Comparison of ENCODE assay signal across 2 cellular contexts in the genomic region with DNA sequence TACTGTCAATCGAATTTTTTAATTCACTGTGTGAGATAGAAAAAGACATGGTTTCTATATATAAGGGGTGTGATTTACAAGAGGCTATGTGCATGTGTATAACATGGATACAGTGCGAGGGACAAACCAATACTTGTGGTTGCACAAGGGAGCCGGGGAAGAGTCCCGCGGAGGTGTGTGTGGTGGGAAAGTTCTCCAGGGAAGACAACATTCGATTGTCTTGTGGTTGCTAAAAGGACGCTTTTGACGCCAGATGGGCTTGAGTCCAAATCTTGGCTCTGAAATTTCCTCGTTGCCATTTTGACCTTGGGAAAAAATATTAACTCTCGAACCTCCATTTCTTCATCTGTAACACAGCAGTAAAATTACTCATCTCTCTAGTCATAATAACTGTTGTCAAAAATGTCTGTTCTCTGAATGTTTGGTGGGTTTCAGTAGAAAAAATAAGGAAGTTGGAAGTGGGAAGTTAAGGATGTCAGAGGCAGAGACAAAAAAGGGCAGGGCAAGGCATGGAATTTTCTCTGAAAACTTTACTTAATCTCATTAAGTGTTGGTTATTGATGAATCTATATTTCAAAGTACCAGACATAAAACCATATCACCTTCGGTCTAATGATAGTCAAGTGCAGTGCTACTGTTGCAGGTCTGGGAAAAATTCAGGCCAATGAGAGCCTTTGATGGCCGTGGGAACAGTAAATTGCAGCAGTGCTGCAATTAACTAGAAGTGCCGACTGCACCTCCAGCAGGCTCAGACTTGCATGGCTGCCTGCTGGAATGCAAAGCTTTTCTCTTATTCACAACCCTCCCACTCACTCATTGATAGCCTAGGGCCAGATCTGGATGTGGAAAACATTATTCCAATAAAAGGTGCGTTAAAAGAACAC.
TF ChIP-seq lines count a peak whose summit lies in the region.

No MANE protein-coding gene starts in this region.

TF ChIP-seq in Ishikawa, 13 proteins besides CTCF, POLR2A, EP300 and RAD21 (continued from another document):
- TF ChIP-seq, protein P1, sequence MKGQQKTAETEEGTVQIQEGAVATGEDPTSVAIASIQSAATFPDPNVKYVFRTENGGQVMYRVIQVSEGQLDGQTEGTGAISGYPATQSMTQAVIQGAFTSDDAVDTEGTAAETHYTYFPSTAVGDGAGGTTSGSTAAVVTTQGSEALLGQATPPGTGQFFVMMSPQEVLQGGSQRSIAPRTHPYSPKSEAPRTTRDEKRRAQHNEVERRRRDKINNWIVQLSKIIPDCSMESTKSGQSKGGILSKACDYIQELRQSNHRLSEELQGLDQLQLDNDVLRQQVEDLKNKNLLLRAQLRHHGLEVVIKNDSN (IDR thresholded peaks at IDR 0.05) = no peak

TF ChIP-seq in WTC11, 78 proteins besides CTCF, POLR2A, EP300 and RAD21 (continued from another document):
- TF ChIP-seq, protein P2, sequence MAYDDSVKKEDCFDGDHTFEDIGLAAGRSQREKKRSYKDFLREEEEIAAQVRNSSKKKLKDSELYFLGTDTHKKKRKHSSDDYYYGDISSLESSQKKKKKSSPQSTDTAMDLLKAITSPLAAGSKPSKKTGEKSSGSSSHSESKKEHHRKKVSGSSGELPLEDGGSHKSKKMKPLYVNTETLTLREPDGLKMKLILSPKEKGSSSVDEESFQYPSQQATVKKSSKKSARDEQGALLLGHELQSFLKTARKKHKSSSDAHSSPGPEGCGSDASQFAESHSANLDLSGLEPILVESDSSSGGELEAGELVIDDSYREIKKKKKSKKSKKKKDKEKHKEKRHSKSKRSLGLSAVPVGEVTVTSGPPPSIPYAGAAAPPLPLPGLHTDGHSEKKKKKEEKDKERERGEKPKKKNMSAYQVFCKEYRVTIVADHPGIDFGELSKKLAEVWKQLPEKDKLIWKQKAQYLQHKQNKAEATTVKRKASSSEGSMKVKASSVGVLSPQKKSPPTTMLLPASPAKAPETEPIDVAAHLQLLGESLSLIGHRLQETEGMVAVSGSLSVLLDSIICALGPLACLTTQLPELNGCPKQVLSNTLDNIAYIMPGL (CRISPR knock-in tag; IDR thresholded peaks at IDR 0.05) = no peak
